Comparison of ENCODE assay signal across 8 cellular contexts in the genomic region with DNA sequence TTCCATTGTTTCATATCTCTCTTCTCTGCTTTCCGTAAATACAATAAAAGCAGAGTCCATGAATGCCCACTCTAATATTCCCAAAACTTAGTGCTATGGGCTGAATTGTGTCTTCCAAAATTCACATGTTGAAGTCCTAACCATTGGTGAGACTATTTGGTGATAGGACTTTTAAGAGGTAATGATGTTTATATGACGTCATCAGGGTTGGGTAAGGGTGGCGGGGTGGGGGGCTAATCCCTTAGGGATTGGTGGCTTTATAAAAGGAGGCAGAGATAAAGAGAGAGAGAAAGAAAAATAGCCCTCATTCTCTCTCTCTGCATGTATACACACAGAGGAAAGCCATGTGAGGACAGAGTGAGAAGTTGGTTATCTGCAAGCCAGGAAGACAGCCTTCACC.
"Had no signal": no experiment of that assay in that cellular context is flagged by ENCODE, and none has a peak within 500 bp of the region (broad histone marks: within the 10 kb centered on the region; RNA-seq: fewer than 3 reads in every experiment).

No MANE protein-coding gene starts in this region.

- H3K27ac ChIP-seq: HL-60, KMS-11 had no signal

- H3K4me3 ChIP-seq: K562 had no signal

- DNase-seq: IMR-90, Karpas-422, KBM-7, KG1 had no signal

- FAIRE-seq: HTR-8/SVneo, K562 had no signal

- ATAC-seq: K562 had no signal

- H3K9ac ChIP-seq: KMS-11 had no signal

- H3K4me2 ChIP-seq: KMS-11 had no signal
